Comparison of ENCODE assay signal across 9 cellular contexts in the genomic region with DNA sequence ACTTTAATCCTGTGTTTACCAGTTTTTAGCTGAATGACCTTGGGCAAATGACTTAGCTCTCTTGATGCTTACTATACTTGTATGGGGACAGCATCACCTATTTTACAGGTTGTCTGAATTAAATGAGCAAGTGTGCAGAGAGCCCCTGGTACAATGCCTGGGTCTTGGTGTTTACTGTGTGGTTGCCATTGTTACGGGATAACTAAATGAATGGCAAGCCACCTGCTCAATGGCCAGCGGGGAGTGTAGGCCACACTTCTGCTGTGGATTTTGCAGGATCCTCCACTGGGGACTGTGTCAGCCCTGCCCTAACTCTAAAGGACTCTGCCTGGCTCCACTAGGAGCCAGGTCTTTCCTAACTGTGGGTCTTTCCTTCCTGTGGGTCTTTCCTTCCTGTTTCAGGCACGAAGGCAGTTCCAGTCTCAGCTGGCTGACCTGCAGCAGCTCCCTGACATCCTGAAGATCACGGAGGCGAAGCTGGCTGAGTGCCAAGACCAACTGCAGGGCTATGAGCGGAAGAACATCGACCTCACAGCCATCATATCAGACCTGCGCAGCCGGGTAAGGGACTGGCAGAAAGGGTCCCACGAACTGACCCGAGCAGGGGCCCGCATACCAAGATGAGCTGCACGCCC. TPM values are rescaled to one million over a fixed set of nuclear protein-coding genes. Genes with fewer than 3 reads are reported as not detected.
DNase-seq lines count a peak whose midpoint lies in the region; ATAC-seq, FAIRE-seq and TF ChIP-seq lines count a peak whose summit lies in the region.
"Had no signal": no experiment of that assay in that cellular context is flagged by ENCODE, and none has a peak within 500 bp of the region (broad histone marks: within the 10 kb centered on the region; RNA-seq: fewer than 3 reads in every experiment).

No MANE protein-coding gene starts in this region.

- CTCF ChIA-PET in endothelial cell of umbilical vein (lab: Charles Lee): interaction anchor here (0.8 to 2.7 kb wide), 7 partner anchors 10 to 132 kb away, joined by 3 to 19 read pairs (median 6); a partner anchor contains a TSS

- H3K36me3 Mint-ChIP-seq in osteocyte (ENCODE audit: unreplicated experiment) (peaks cover 22% of the 10 kb centered on the region), CD14-positive monocyte (peaks cover 59 to 82% of the 10 kb centered on the region in 2 donors)

- H3K36me3 ChIP-seq in endothelial cell of umbilical vein (ENCODE audit: control insufficient read depth in 2 of 2, extremely low read depth in 1 of 2, insufficient read depth in 2 of 2, low read length in 2 of 2): peaks cover 3 to 22% of the 10 kb centered on the region in 2 experiments

- H3K4me3 Mint-ChIP-seq in osteocyte (ENCODE audit: unreplicated experiment) (no peak overlapping the region), CD14-positive monocyte (no peak overlapping the region)

- no peaks in the 10 kb centered on the region for H3K9me3 ChIP-seq in endothelial cell of umbilical vein (replicated peaks; ENCODE audit: control insufficient read depth, insufficient read depth, low read length)

- H3K4me1 Mint-ChIP-seq in osteocyte (ENCODE audit: unreplicated experiment): peaks cover 12% of the 10 kb centered on the region
- peaks cover 9% of the 10 kb centered on the region for H3K4me1 Mint-ChIP-seq in CD14-positive monocyte

- peak overlapping the region; percentile 30 for H3K4me2 ChIP-seq in endothelial cell of umbilical vein (ENCODE audit: insufficient read depth, low read length)

- peaks cover 26% of the 10 kb centered on the region for H3K4me1 ChIP-seq in endothelial cell of umbilical vein (ENCODE audit: control insufficient read depth, extremely low read depth, insufficient read depth, low read length)

- POLR2A ChIA-PET in endothelial cell of umbilical vein (lab: Charles Lee): interaction anchor here (1.2 to 1.9 kb wide), 3 partner anchors 10 to 60 kb away, joined by 4 to 8 read pairs (median 6); a partner anchor contains a TSS

- dilution Hi-C loops in endothelial cell of umbilical vein (cut with MboI; ENCODE audit: extremely low pct_ligation_motif_present, low sequenced_read_pairs): no loop called here

- H3K79me2 ChIP-seq in endothelial cell of umbilical vein (ENCODE audit: control insufficient read depth, insufficient read depth, low read length): no peaks in the 10 kb centered on the region

- no TSS peak for BruUV-seq in endothelial cell of umbilical vein (replicated peaks; lab: Mats Ljungman, UMichigan)

- no peaks in the 10 kb centered on the region for H3K27me3 ChIP-seq in endothelial cell of umbilical vein (ENCODE audit: control insufficient read depth in 2 of 2, insufficient read depth in 2 of 2, low read length in 2 of 2)

- H3K9ac ChIP-seq in endothelial cell of umbilical vein (replicated peaks; ENCODE audit: extremely low read depth, insufficient read depth, low read length): no peak overlapping the region

- H3K27me3 Mint-ChIP-seq in osteocyte (ENCODE audit: unreplicated experiment) (no peaks in the 10 kb centered on the region), CD14-positive monocyte (ENCODE audit: low read depth in 3 of 3) (peaks cover 2 to 5% (median 2%) of the 10 kb centered on the region in 3 donors)

- H3K4me3 ChIP-seq in endothelial cell of umbilical vein (replicated peaks in 1 of 3; ENCODE audit: insufficient read depth in 1 of 3, low read depth in 1 of 3, low read length in 3 of 3): no peak overlapping the region

- no peak for TF ChIP-seq RAD21 in Ishikawa (IDR thresholded peaks at IDR 0.05; ENCODE audit: low read depth)

- DNase-seq in NCI-H2227 treated with DMSO at 0.1 percent for 48 hours (lab: John Stamatoyannopoulos, UW): peak; percentile 45
- DNase-seq in endothelial cell of umbilical vein (ENCODE audit: low read depth, low spot score): peak; percentile 92
- DNase-seq in osteocyte (ENCODE audit: extremely low spot score, unreplicated experiment): no peak
- DNase-seq in H4 (ENCODE audit: low spot score): no peak
- no peak for DNase-seq in occipital lobe (lab: John Stamatoyannopoulos, UW)
- no peak for DNase-seq in CD14-positive monocyte (ENCODE audit: low spot score)
- DNase-seq: hippocampal formation had no signal

- FAIRE-seq in endothelial cell of umbilical vein (lab: Jason Lieb, UNC): peak; percentile 98

- no peaks in the 10 kb centered on the region for H3K9me1 ChIP-seq in endothelial cell of umbilical vein (replicated peaks; ENCODE audit: control insufficient read depth, extremely low read depth, insufficient read depth, low read length)

- TF ChIP-seq EP300 in Ishikawa (IDR thresholded peaks at IDR 0.05; ENCODE audit: borderline replicate concordance): no peak

- peak; percentile 33 for TF ChIP-seq POLR2A in endothelial cell of umbilical vein (IDR thresholded peaks at IDR 0.05; ENCODE audit: low read depth, low read length)

- H3K9me3 Mint-ChIP-seq in osteocyte (ENCODE audit: unreplicated experiment) (no peaks in the 10 kb centered on the region), CD14-positive monocyte (no peaks in the 10 kb centered on the region)

- ATAC-seq in GM18907 (IDR thresholded peaks at IDR 0.05; ENCODE audit: unreplicated experiment): no peak

- H3K27ac Mint-ChIP-seq in osteocyte (ENCODE audit: unreplicated experiment) (peak overlapping the region; percentile 52), CD14-positive monocyte (peak overlapping the region in 3 of 7 donors; percentile 10 to 28 (median 26))

- TF ChIP-seq CTCF in endothelial cell of umbilical vein (IDR thresholded peaks at IDR 0.05; ENCODE audit: extremely low read depth in 1 of 2, insufficient read depth in 1 of 2, low read depth in 1 of 2, low read length in 2 of 2): no peak
- no peak for TF ChIP-seq CTCF in osteocyte (IDR thresholded peaks at IDR 0.05)
- TF ChIP-seq CTCF in CD14-positive monocyte (IDR thresholded peaks at IDR 0.05): no peak

- intact Hi-C loops in endothelial cell of umbilical vein (cut with micrococcal nuclease): loop anchor here (1.0 to 2.0 kb wide), 4 partner anchors 10 to 65 kb away; a partner anchor contains a TSS
- intact Hi-C loops in CD14-positive monocyte (cut with micrococcal nuclease): no loop called here

- H4K20me1 ChIP-seq in endothelial cell of umbilical vein (replicated peaks; ENCODE audit: control insufficient read depth, extremely low read depth, insufficient read depth, low read length): no peaks in the 10 kb centered on the region

- no peak overlapping the region for H2AFZ ChIP-seq in endothelial cell of umbilical vein (ENCODE audit: low read depth, low read length)

- peak overlapping the region; percentile 64 for H3K27ac ChIP-seq in endothelial cell of umbilical vein (ENCODE audit: insufficient read depth, low read depth, low read length)

TF ChIP-seq in Ishikawa, 13 proteins besides CTCF, POLR2A, EP300 and RAD21:
- peak; percentile 55 for TF ChIP-seq NFIC (IDR thresholded peaks at IDR 0.05)
- TF ChIP-seq CREB1 (IDR thresholded peaks at IDR 0.05; ENCODE audit: low read depth): no peak

TF ChIP-seq in endothelial cell of umbilical vein, 7 proteins besides CTCF, POLR2A, EP300 and RAD21 (continues in another document):
- TF ChIP-seq EZH2 (IDR thresholded peaks at IDR 0.05; ENCODE audit: borderline replicate concordance, low read depth, low read length, severe bottlenecking) (no peak), JUN (IDR thresholded peaks at IDR 0.05; ENCODE audit: borderline replicate concordance, insufficient read depth, insufficient read length, low read depth) (no peak), POLR2AphosphoS5 (IDR thresholded peaks at IDR 0.05; ENCODE audit: insufficient read depth, low read depth, low read length) (peak; percentile 80), FOS (IDR thresholded peaks at IDR 0.05; ENCODE audit: borderline replicate concordance, insufficient read depth, low read length) (no peak), MYC (IDR thresholded peaks at IDR 0.05; ENCODE audit: low read depth, low read length) (no peak)

RNA-seq across cellular contexts. Expression of a gene that starts 10.3 kb away (rescaled TPM):
- total RNA-seq in endothelial cell of umbilical vein (20.5 and 22.6 TPM in 2 replicates), osteocyte (17.2 and 17.4 TPM in 2 replicates), occipital lobe (18.9 TPM)
- polyA plus RNA-seq in endothelial cell of umbilical vein (12.2 and 13.0 TPM in 2 replicates), CD14-positive monocyte (10 to 100 TPM; 22.2 to 31.2 TPM)
- 15.0 and 15.6 TPM in 2 replicates for polyA plus RNA-seq in endothelial cell of umbilical vein (2011; cell fraction: cytosol; rRNA removed)
- 19.0 and 21.0 TPM in 2 replicates for polyA plus RNA-seq in endothelial cell of umbilical vein (2011; cell fraction: nucleus; rRNA removed)
- polyA plus RNA-seq in endothelial cell of umbilical vein (2012): 13.8 and 19.3 TPM in 2 replicates
- 22.7 and 25.7 TPM in 2 replicates for polyA minus RNA-seq in endothelial cell of umbilical vein
- 66.6 TPM for polyA minus RNA-seq in endothelial cell of umbilical vein (2011; cell fraction: cytosol; rRNA and poly(A)+ RNA removed)
- 6.4 and 10.0 TPM in 2 replicates for polyA minus RNA-seq in endothelial cell of umbilical vein (2011; cell fraction: nucleus; rRNA and poly(A)+ RNA removed)
- total RNA-seq in H4 (2014; rRNA removed; shearing (Covaris generic)): 30.3 and 35.5 TPM in 2 replicates

RNA-seq across cellular contexts. Expression of a gene that starts 38.4 kb away (rescaled TPM):
- total RNA-seq in endothelial cell of umbilical vein (49.5 and 50.5 TPM in 2 replicates), osteocyte (37.7 and 40.5 TPM in 2 replicates), occipital lobe (14.8 TPM)
- polyA plus RNA-seq in endothelial cell of umbilical vein (12.8 and 16.7 TPM in 2 replicates), CD14-positive monocyte (10 to 100 TPM in 1 of 2 donors, 1 to 10 TPM in 1; 7.9 to 11.4 TPM)
- 19.7 and 22.8 TPM in 2 replicates for polyA plus RNA-seq in endothelial cell of umbilical vein (2011; cell fraction: cytosol; rRNA removed)
- 146 and 163 TPM in 2 replicates for polyA plus RNA-seq in endothelial cell of umbilical vein (2011; cell fraction: nucleus; rRNA removed)
- polyA plus RNA-seq in endothelial cell of umbilical vein (2012): 34.7 and 35.5 TPM in 2 replicates
- 14.0 and 16.3 TPM in 2 replicates for polyA minus RNA-seq in endothelial cell of umbilical vein
- 9.5 TPM for polyA minus RNA-seq in endothelial cell of umbilical vein (2011; cell fraction: cytosol; rRNA and poly(A)+ RNA removed)
- 19.2 and 23.2 TPM in 2 replicates for polyA minus RNA-seq in endothelial cell of umbilical vein (2011; cell fraction: nucleus; rRNA and poly(A)+ RNA removed)
- 28.6 and 30.2 TPM in 2 replicates for total RNA-seq in H4 (2014; rRNA removed; shearing (Covaris generic))

RNA-seq across cellular contexts. Expression of a gene that starts 58.2 kb away (rescaled TPM):
- total RNA-seq in endothelial cell of umbilical vein (478 and 502 TPM in 2 replicates), osteocyte (355 and 365 TPM in 2 replicates), occipital lobe (914 TPM)
- polyA plus RNA-seq in endothelial cell of umbilical vein (408 and 487 TPM in 2 replicates), CD14-positive monocyte (1 to 10 TPM; 6.2 to 8.5 TPM)
- polyA plus RNA-seq in endothelial cell of umbilical vein (2011; cell fraction: cytosol; rRNA removed): 284 and 296 TPM in 2 replicates
- 1,491 and 2,052 TPM in 2 replicates for polyA plus RNA-seq in endothelial cell of umbilical vein (2011; cell fraction: nucleus; rRNA removed)
- 314 and 340 TPM in 2 replicates for polyA plus RNA-seq in endothelial cell of umbilical vein (2012)
- 1,082 and 1,224 TPM in 2 replicates for polyA minus RNA-seq in endothelial cell of umbilical vein
- polyA minus RNA-seq in endothelial cell of umbilical vein (2011; cell fraction: cytosol; rRNA and poly(A)+ RNA removed): 173 TPM
- 1,144 and 1,213 TPM in 2 replicates for polyA minus RNA-seq in endothelial cell of umbilical vein (2011; cell fraction: nucleus; rRNA and poly(A)+ RNA removed)
- 46.5 and 52.8 TPM in 2 replicates for total RNA-seq in H4 (2014; rRNA removed; shearing (Covaris generic))

Comparison
In these comparisons a context has a peak if more than half of its experiments do, and no peak if none do; other contexts are left out.
1. DNase-seq: peak in NCI-H2227 treated with DMSO at 0.1 percent for 48 hours (single experiment) and endothelial cell of umbilical vein (single experiment); none in osteocyte (single experiment), H4 (single experiment), occipital lobe (single experiment) and CD14-positive monocyte (single experiment).